In genomic region chr21:43106965-43107793, GRCh38 we compare ENCODE assay signal across 8 cellular contexts. TPM values are rescaled to one million over a fixed set of nuclear protein-coding genes. Genes with fewer than 3 reads are reported as not detected.
DNase-seq lines count a peak whose midpoint lies in the region; ATAC-seq, FAIRE-seq and TF ChIP-seq lines count a peak whose summit lies in the region.
"Not testable (repeated sequence)": the region's sequence is repeated elsewhere in the genome, so short reads cannot be mapped to it uniquely, and the experiment has no call there.

TSS of gene U2AF1 (minus strand) at chr21:43107570. CDS start at chr21:43107494, 76 bp downstream.

- intact Hi-C loops in stomach (cut with DNase I; ENCODE audit: low total_unique reads): not testable (repeated sequence)

- H3K9me3 ChIP-seq in ES-I3 (ENCODE audit: control insufficient read depth, insufficient read depth, low read length); right atrium auricular region; osteoblast (ENCODE audit: low read depth, low read length); stomach: not testable (repeated sequence)

- TF ChIP-seq EP300 in stomach (IDR thresholded peaks at IDR 0.05): not testable (repeated sequence)

- TF ChIP-seq POLR2A in stomach (IDR thresholded peaks at IDR 0.05): not testable (repeated sequence)

- not testable (repeated sequence) for H4K20me1 ChIP-seq in osteoblast (ENCODE audit: insufficient read depth, low read length)

- H3K27me3 ChIP-seq in bronchial epithelial cell (ENCODE audit: control insufficient read depth, insufficient read depth, low read length); right atrium auricular region; osteoblast (ENCODE audit: insufficient read depth, low read length); stomach: not testable (repeated sequence)

- H3K4me1 ChIP-seq in ES-I3 (ENCODE audit: insufficient read depth, low read length); right atrium auricular region; osteoblast (ENCODE audit: insufficient read depth, low read length); stomach: not testable (repeated sequence)

- peak; percentile 64 for ATAC-seq in HG03571 (IDR thresholded peaks at IDR 0.05; ENCODE audit: unreplicated experiment)
- peak; percentile 87 to 91 for ATAC-seq in activated CD4-positive, CD25-positive, alpha-beta regulatory T cell treated with anti-CD3 and anti-CD28 coated beads, Interleukin-2, amount 50 U/mL, for 24 hours

- not testable (repeated sequence) for H2AFZ ChIP-seq in osteoblast (ENCODE audit: low read length)

- not testable (repeated sequence) for TF ChIP-seq CTCF in bronchial epithelial cell (IDR thresholded peaks at IDR 0.05; ENCODE audit: insufficient read depth, low read length, severe bottlenecking); right atrium auricular region (IDR thresholded peaks at IDR 0.05); osteoblast (IDR thresholded peaks at IDR 0.05; ENCODE audit: extremely low read depth, low read depth, low read length); stomach (IDR thresholded peaks at IDR 0.05)

- H3K79me2 ChIP-seq in osteoblast (ENCODE audit: insufficient read depth, low read length): not testable (repeated sequence)

- peak within 1 kb of the TSS in 1 of 2 donors; percentile 71 for H3K27ac ChIP-seq in right atrium auricular region
- H3K27ac ChIP-seq in osteoblast (ENCODE audit: low read depth, low read length): peak within 1 kb of the TSS; percentile 56
- H3K27ac ChIP-seq in stomach: peak within 1 kb of the TSS in 2 of 5 donors; percentile 85 to 92

- not testable (repeated sequence) for H3K36me3 ChIP-seq in ES-I3 (ENCODE audit: insufficient read depth, low read length); bronchial epithelial cell (ENCODE audit: control insufficient read depth, insufficient read depth, low read length); right atrium auricular region; osteoblast (ENCODE audit: insufficient read depth, low read length); stomach

- DNase-seq in H4 (ENCODE audit: low spot score); bronchial epithelial cell (ENCODE audit: low read depth): not testable (repeated sequence)
- DNase-seq in right atrium auricular region (ENCODE audit: low spot score) (peak; percentile 59), osteoblast (ENCODE audit: insufficient read length, low spot score, missing footprints) (peak; percentile 0), stomach (peak; percentile 65)

- peak within 1 kb of the TSS; percentile 45; the same call in 1 of the 2 replicates for H3K9ac ChIP-seq in ES-I3 (ENCODE audit: low read depth, low read length)

- H3K4me2 ChIP-seq in osteoblast (ENCODE audit: insufficient read depth, low read length): not testable (repeated sequence)

- not testable (repeated sequence) for H3K4me3 ChIP-seq in bronchial epithelial cell (ENCODE audit: low read depth, low read length)
- peak within 1 kb of the TSS; percentile 57 to 64 for H3K4me3 ChIP-seq in right atrium auricular region
- H3K4me3 ChIP-seq in osteoblast (ENCODE audit: insufficient read depth, low read length): peak within 1 kb of the TSS; percentile 64
- H3K4me3 ChIP-seq in stomach: peak within 1 kb of the TSS in 3 of 4 donors; percentile 48 to 69 (median 63)

- FAIRE-seq in bronchial epithelial cell (lab: Jason Lieb, UNC): not testable (repeated sequence)

- 0 to 1% methylated on average over 13 to 48 of the region's 107 CpGs; no CpG with 5 or more reads in 3 of the 5 donors for WGBS in stomach, 5 donors

RNA-seq across cellular contexts. Expression of gene U2AF1, which starts in this region (rescaled TPM):
- total RNA-seq in H4 (2014; rRNA removed; shearing (Covaris generic)): 31.4 and 36.9 TPM in 2 replicates
- total RNA-seq in bronchial epithelial cell: 21.6 and 25.8 TPM in 2 replicates
- 10 to 100 TPM; 17.8 to 24.3 TPM for total RNA-seq in right atrium auricular region
- 18.3 and 26.4 TPM in 2 replicates for total RNA-seq in osteoblast
- total RNA-seq in stomach: 100 to 1,000 TPM in 1 of 5 donors, 10 to 100 TPM in 4; 16.1 to 170 (median 25.7) TPM
- polyA plus RNA-seq in stomach: 10 to 100 TPM; 38.3 to 48.3 (median 42.3) TPM
